ENCODE assay signal across 7 cellular contexts in genomic region chr7:29189743-29190201, GRCh38. TPM values are rescaled to one million over a fixed set of nuclear protein-coding genes. Genes with fewer than 3 reads are reported as not detected.
A peak's percentile ranks its signal among the peaks of the same experiment; 100 is the strongest.
DNase-seq lines count a peak whose midpoint lies in the region; ATAC-seq and TF ChIP-seq lines count a peak whose summit lies in the region.

No MANE protein-coding gene starts in this region.

- no peak overlapping the region for H3K9ac ChIP-seq in NT2/D1 (ENCODE audit: insufficient read length, low read depth)
- no peak overlapping the region for H3K9ac ChIP-seq in parathyroid adenoma

- H3K9me3 ChIP-seq in NT2/D1 (ENCODE audit: insufficient read depth, low read length) = no peaks in the 10 kb centered on the region
- no peaks in the 10 kb centered on the region for H3K9me3 ChIP-seq in parathyroid adenoma (ENCODE audit: control insufficient read depth, low read length)

- H3K4me1 ChIP-seq in NT2/D1 (ENCODE audit: insufficient read depth, insufficient read length) (no peaks in the 10 kb centered on the region), parathyroid adenoma (no peaks in the 10 kb centered on the region)

- H3K79me2 ChIP-seq in parathyroid adenoma = no peaks in the 10 kb centered on the region

- DNase-seq in HuH-7 (ENCODE audit: low spot score) = peak; percentile 81
- DNase-seq in NT2/D1 (ENCODE audit: low read depth, low spot score) = peak; percentile 96
- peak; percentile 80 for DNase-seq in activated effector memory CD4-positive, alpha-beta T cell treated with anti-CD3 and anti-CD28 coated beads, Interleukin-2, amount 50 U/mL, for 16 hours
- DNase-seq in glutamatergic neuron = peak; percentile 81

- H3K4me3 ChIP-seq in NT2/D1 (ENCODE audit: insufficient read length, low read depth) = no peak overlapping the region
- no peak overlapping the region for H3K4me3 ChIP-seq in parathyroid adenoma (ENCODE audit: low read depth, low read length)

- H3K27ac ChIP-seq in parathyroid adenoma = no peak overlapping the region

- peaks cover 34% of the 10 kb centered on the region for H3K27me3 ChIP-seq in NT2/D1 (ENCODE audit: insufficient read depth, insufficient read length)
- H3K27me3 ChIP-seq in parathyroid adenoma (ENCODE audit: control insufficient read depth, insufficient read depth, low read length) = no peaks in the 10 kb centered on the region

- H3K9me3 Mint-ChIP-seq in glutamatergic neuron (ENCODE audit: unreplicated experiment) = peaks cover 7% of the 10 kb centered on the region

- H3K36me3 Mint-ChIP-seq in glutamatergic neuron (ENCODE audit: unreplicated experiment) = no peaks in the 10 kb centered on the region

- H3K4me1 Mint-ChIP-seq in glutamatergic neuron (ENCODE audit: low read depth, unreplicated experiment) = peaks cover 19% of the 10 kb centered on the region

- no peak overlapping the region for H3K4me2 ChIP-seq in parathyroid adenoma (ENCODE audit: low read length)

- TF ChIP-seq CTCF in GM12872 (IDR thresholded peaks at IDR 0.05; ENCODE audit: insufficient read depth, low read depth, low read length) (peak; percentile 85), glutamatergic neuron (IDR thresholded peaks at IDR 0.05; ENCODE audit: partially characterized antibody, unreplicated experiment) (peak; percentile 89), parathyroid adenoma (IDR thresholded peaks at IDR 0.05) (peak; percentile 77)

- H3K27ac Mint-ChIP-seq in glutamatergic neuron (ENCODE audit: unreplicated experiment) = peak overlapping the region; percentile 33

- H2AFZ ChIP-seq in parathyroid adenoma = no peak overlapping the region

- H3K27me3 Mint-ChIP-seq in glutamatergic neuron (ENCODE audit: unreplicated experiment) = peaks cover 9% of the 10 kb centered on the region

- no peaks in the 10 kb centered on the region for H3K36me3 ChIP-seq in NT2/D1 (ENCODE audit: insufficient read depth, insufficient read length, low read length)
- H3K36me3 ChIP-seq in parathyroid adenoma (ENCODE audit: control insufficient read depth, insufficient read depth, low read length) = no peaks in the 10 kb centered on the region

- ATAC-seq in GM18909 (IDR thresholded peaks at IDR 0.05; ENCODE audit: poor library complexity, unreplicated experiment) = no peak

- no peak overlapping the region for H3K4me3 Mint-ChIP-seq in glutamatergic neuron (ENCODE audit: unreplicated experiment)

RNA-seq across cellular contexts. Expression of gene CHN2, which starts 4.8 kb away (rescaled TPM):
- 63.2 TPM for total RNA-seq in glutamatergic neuron (ENCODE audit: unreplicated experiment)

RNA-seq across cellular contexts. Expression of gene CPVL, which starts 43.4 kb away (rescaled TPM):
- 20.3 TPM for total RNA-seq in glutamatergic neuron (ENCODE audit: unreplicated experiment)
